34 cellular contexts compared by ENCODE assay signal in the genomic region with DNA sequence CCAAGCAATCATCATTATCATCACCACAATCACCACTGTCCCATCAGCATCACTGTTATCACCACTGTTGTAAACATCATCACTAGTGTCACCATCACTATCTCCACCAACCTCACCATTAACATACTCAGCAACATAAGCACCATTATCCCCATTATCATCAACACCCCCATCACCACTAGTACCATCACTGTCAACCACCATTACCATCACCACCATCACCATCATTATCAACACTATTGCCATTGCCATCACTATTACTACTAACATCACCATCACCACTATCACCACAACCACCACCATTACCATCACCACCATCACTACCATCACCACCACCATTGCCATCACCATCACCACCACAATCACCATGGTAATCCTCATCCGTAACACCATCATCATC. TPM values are rescaled to one million over a fixed set of nuclear protein-coding genes. Genes with fewer than 3 reads are reported as not detected.
"Had no signal": no experiment of that assay in that cellular context is flagged by ENCODE, and none has a peak within 500 bp of the region (broad histone marks: within the 10 kb centered on the region; RNA-seq: fewer than 3 reads in every experiment).

No MANE protein-coding gene starts in this region.

- H3K9me3 ChIP-seq: neutrophil, pancreas, prostate gland, spleen, suprapubic skin, testis, tibial artery, transverse colon, upper lobe of right lung, uterus had no signal

- H3K27ac Mint-ChIP-seq: naive B cell; naive thymus-derived CD8-positive, alpha-beta T cell; nephron progenitor cell; stimulated activated memory B cell treated with anti-CD40 and anti-IgM and Interleukin-4, amounts not matched to agents 10 μg/mL and 1 μg/mL and 100 μg/mL, for 72 hours; stimulated activated naive CD8-positive, alpha-beta T cell treated with anti-CD3 and anti-CD28 coated beads, Interleukin-15, amount 100 ng/mL, for 72 hours; type B pancreatic cell had no signal

- H3K4me3 Mint-ChIP-seq: naive B cell; naive thymus-derived CD8-positive, alpha-beta T cell; nephron progenitor cell; neural crest cell; stimulated activated memory B cell treated with anti-CD40 and anti-IgM and Interleukin-4, amounts not matched to agents 10 μg/mL and 1 μg/mL and 100 μg/mL, for 72 hours; stimulated activated naive CD8-positive, alpha-beta T cell treated with anti-CD3 and anti-CD28 coated beads, Interleukin-15, amount 100 ng/mL, for 72 hours; type B pancreatic cell had no signal

- H3K4me3 ChIP-seq: pancreas, prostate gland, skin epidermis, smooth muscle cell, spleen, suprapubic skin, testis, tibial artery, transverse colon, upper lobe of right lung, uterus had no signal

- H3K4me2 ChIP-seq: smooth muscle cell had no signal

- FAIRE-seq: pancreas had no signal

- DNase-seq: naive B cell; nephron progenitor cell; pancreas; retina; right cardiac atrium; spleen; stimulated activated CD4-positive, alpha-beta T cell treated with anti-CD3 and anti-CD28 coated beads, Interleukin-12 subunit alpha, Interleukin-12 subunit beta, amount 100 ng/mL, for 4 hours; stimulated activated CD4-positive, alpha-beta T cell treated with anti-CD3 and anti-CD28 coated beads, Interleukin-1b, Interleukin-23, amount 100 ng/mL, for 48 hours; stimulated activated CD4-positive, alpha-beta T cell treated with anti-CD3 and anti-CD28 coated beads, Interleukin-4, amount 100 ng/mL, for 1 hour; stimulated activated CD4-positive, alpha-beta T cell treated with anti-CD3 and anti-CD28 coated beads, Interleukin-4, amount 100 ng/mL, for 4 hours; stimulated activated CD8-positive, alpha-beta memory T cell treated with anti-CD3 and anti-CD28 coated beads, Interleukin-4, amount 100 ng/mL, for 48 hours; stimulated activated naive CD4-positive, alpha-beta T cell; stimulated activated naive CD8-positive, alpha-beta T cell treated with anti-CD3 and anti-CD28 coated beads, Interleukin-15, amount 100 ng/mL, for 72 hours; stimulated activated naive CD8-positive, alpha-beta T cell treated with anti-CD3 and anti-CD28 coated beads, Interleukin-15, Interleukin-2, amounts not matched to agents 100 U/mL and 50 U/mL, for 24 hours; testis; tibial artery; transverse colon; upper lobe of right lung; uterus had no signal

- H3K27me3 Mint-ChIP-seq: naive B cell; naive thymus-derived CD8-positive, alpha-beta T cell; stimulated activated memory B cell treated with anti-CD40 and anti-IgM and Interleukin-4, amounts not matched to agents 10 μg/mL and 1 μg/mL and 100 μg/mL, for 72 hours; stimulated activated naive CD8-positive, alpha-beta T cell treated with anti-CD3 and anti-CD28 coated beads, Interleukin-15, amount 100 ng/mL, for 72 hours had no signal

- H3K27ac ChIP-seq: neutrophil, pancreas, prostate gland, skin epidermis, spleen, suprapubic skin, testis, tibial artery, transverse colon, upper lobe of right lung, uterus had no signal

- H3K36me3 Mint-ChIP-seq: naive B cell; naive thymus-derived CD8-positive, alpha-beta T cell; stimulated activated memory B cell treated with anti-CD40 and anti-IgM and Interleukin-4, amounts not matched to agents 10 μg/mL and 1 μg/mL and 100 μg/mL, for 72 hours; type B pancreatic cell had no signal

- H3K36me3 ChIP-seq: neutrophil, pancreas, prostate gland, spleen, suprapubic skin, tibial artery, transverse colon, upper lobe of right lung, uterus had no signal

- H3K27me3 ChIP-seq: neutrophil, pancreas, spleen, suprapubic skin, testis, transverse colon, upper lobe of right lung, uterus had no signal

- H3K4me1 ChIP-seq: pancreas, prostate gland, spleen, suprapubic skin, tibial artery, transverse colon, upper lobe of right lung, uterus had no signal

- ATAC-seq: naive thymus-derived CD8-positive, alpha-beta T cell; stimulated activated naive CD8-positive, alpha-beta T cell treated with anti-CD3 and anti-CD28 coated beads, Interleukin-15, Interleukin-2, amounts not matched to agents 100 U/mL and 50 U/mL, for 24 hours had no signal

- H3K4me1 Mint-ChIP-seq: naive B cell; naive thymus-derived CD8-positive, alpha-beta T cell; nephron progenitor cell; neural crest cell; stimulated activated memory B cell treated with anti-CD40 and anti-IgM and Interleukin-4, amounts not matched to agents 10 μg/mL and 1 μg/mL and 100 μg/mL, for 72 hours; stimulated activated naive CD8-positive, alpha-beta T cell treated with anti-CD3 and anti-CD28 coated beads, Interleukin-15, amount 100 ng/mL, for 72 hours had no signal

- H3K9me3 Mint-ChIP-seq: nephron progenitor cell; stimulated activated naive CD8-positive, alpha-beta T cell treated with anti-CD3 and anti-CD28 coated beads, Interleukin-15, amount 100 ng/mL, for 72 hours; type B pancreatic cell had no signal

RNA-seq across cellular contexts. Expression of gene CST4, which starts 19.5 kb away (rescaled TPM):
- total RNA-seq: naive thymus-derived CD8-positive, alpha-beta T cell; neural crest cell; omental fat pad; osteocyte; pancreas; posterior vena cava; pulmonary artery endothelial cell; right cardiac atrium; sciatic nerve; smooth muscle cell; spleen; suprapubic skin; testis; transverse colon; upper lobe of right lung; urinary bladder; uterus had no signal
- polyA plus RNA-seq: naive thymus-derived CD8-positive, alpha-beta T cell; pancreas; right cardiac atrium; smooth muscle cell; spleen; urinary bladder had no signal
